In genomic region chr1:33378524-33378923, GRCh38 we compare ENCODE assay signal across 19 cellular contexts. TPM values are rescaled to one million over a fixed set of nuclear protein-coding genes. Genes with fewer than 3 reads are reported as not detected.
"Had no signal": no experiment of that assay in that cellular context is flagged by ENCODE, and none has a peak within 500 bp of the region (broad histone marks: within the 10 kb centered on the region; RNA-seq: fewer than 3 reads in every experiment).

No MANE protein-coding gene starts in this region.

- DNase-seq: activated CD4-positive, alpha-beta memory T cell treated with anti-CD3 and anti-CD28 coated beads, Interleukin-2, amount 10 ng/mL, durations not matched to agents 7 days and 5 days; activated CD4-positive, alpha-beta T cell treated with anti-CD3 and anti-CD28 coated beads for 4 hours; activated effector memory CD4-positive, alpha-beta T cell treated with Interleukin-2 at 50 U/mL for 16 hours; activated naive CD4-positive, alpha-beta T cell treated with anti-CD3 and anti-CD28 coated beads, Interleukin-2, amount 50 U/mL, for 16 hours; activated T-cell treated with anti-CD3 and anti-CD28 coated beads, Interleukin-2, amount 50 U/mL, for 4 hours; midbrain; ovary; sigmoid colon; spleen; stimulated activated naive CD8-positive, alpha-beta T cell treated with anti-CD3 and anti-CD28 coated beads, Interleukin-15, amount 100 ng/mL, for 72 hours; T-helper 2 cell; testis had no signal

- ATAC-seq: activated T-cell treated with anti-CD3 and anti-CD28 coated beads, Interleukin-2, amount 50 U/mL, for 4 hours; esophagus mucosa; WTC11 had no signal

- H3K9me3 Mint-ChIP-seq: activated CD4-positive, alpha-beta memory T cell treated with anti-CD3 and anti-CD28 coated beads, Interleukin-2, amount 10 ng/mL, durations not matched to agents 7 days and 5 days; activated T-cell treated with anti-CD3 and anti-CD28 coated beads, Interleukin-2, amount 50 U/mL, for 4 hours; stimulated activated naive CD8-positive, alpha-beta T cell treated with anti-CD3 and anti-CD28 coated beads, Interleukin-15, amount 100 ng/mL, for 72 hours; WTC11 had no signal

- H3K4me1 ChIP-seq: testis had no signal

- H3K27me3 ChIP-seq: adrenal gland, ovary, sigmoid colon, spleen, testis, upper lobe of left lung had no signal

- H3K36me3 ChIP-seq: ovary, sigmoid colon, upper lobe of left lung had no signal

- H3K9me3 ChIP-seq: adrenal gland, ovary, sigmoid colon, spleen, testis, upper lobe of left lung had no signal

- H3K4me3 Mint-ChIP-seq: activated CD4-positive, alpha-beta memory T cell treated with anti-CD3 and anti-CD28 coated beads, Interleukin-2, amount 10 ng/mL, durations not matched to agents 7 days and 5 days; activated T-cell treated with anti-CD3 and anti-CD28 coated beads, Interleukin-2, amount 50 U/mL, for 4 hours; stimulated activated naive CD8-positive, alpha-beta T cell treated with anti-CD3 and anti-CD28 coated beads, Interleukin-15, amount 100 ng/mL, for 72 hours; WTC11 had no signal

- H3K4me3 ChIP-seq: adrenal gland, lung, ovary, sigmoid colon, spleen, testis, upper lobe of left lung had no signal

- H3K27ac ChIP-seq: adrenal gland, ovary, sigmoid colon, spleen, testis, upper lobe of left lung had no signal

- FAIRE-seq: endometrium had no signal

- H3K27ac Mint-ChIP-seq: activated CD4-positive, alpha-beta memory T cell treated with anti-CD3 and anti-CD28 coated beads, Interleukin-2, amount 10 ng/mL, durations not matched to agents 7 days and 5 days; stimulated activated naive CD8-positive, alpha-beta T cell treated with anti-CD3 and anti-CD28 coated beads, Interleukin-15, amount 100 ng/mL, for 72 hours; WTC11 had no signal

- H3K36me3 Mint-ChIP-seq: WTC11 had no signal

RNA-seq across cellular contexts. Expression of gene A3GALT2, which starts 57.6 kb away (rescaled TPM):
- total RNA-seq: activated CD4-positive, alpha-beta memory T cell treated with anti-CD3 and anti-CD28 coated beads, Interleukin-2, amount 10 ng/mL, durations not matched to agents 7 days and 5 days; esophagus mucosa; ovary; pulmonary artery endothelial cell; sigmoid colon; WTC11 had no signal
- polyA plus RNA-seq: ovary, sigmoid colon had no signal
